ENCODE assay signal across 20 cellular contexts in genomic region chr15:72288291-72288690, GRCh38. TPM values are rescaled to one million over a fixed set of nuclear protein-coding genes. Genes with fewer than 3 reads are reported as not detected.
DNase-seq lines count a peak whose midpoint lies in the region; ATAC-seq and FAIRE-seq lines count a peak whose summit lies in the region.
"Had no signal": no experiment of that assay in that cellular context is flagged by ENCODE, and none has a peak within 500 bp of the region (broad histone marks: within the 10 kb centered on the region; RNA-seq: fewer than 3 reads in every experiment).

No MANE protein-coding gene starts in this region.

- H2AFZ ChIP-seq in neuronal stem cell (ENCODE audit: low read length): peak overlapping the region; percentile 36

- no peak overlapping the region for H3K9ac ChIP-seq in neuronal stem cell (ENCODE audit: low read depth, low read length, poor library complexity)

- peak; percentile 13 for DNase-seq in H7
- no peak for DNase-seq in HTR-8/SVneo (ENCODE audit: insufficient read length, low spot score)
- DNase-seq in left kidney (ENCODE audit: low read depth, low spot score): peak; percentile 50
- no peak for DNase-seq in neuronal stem cell (ENCODE audit: low spot score)
- DNase-seq in posterior vena cava (ENCODE audit: low spot score): no peak
- DNase-seq: C1 segment of cervical spinal cord; Calu3; CD4-positive, alpha-beta memory T cell; COR-L47; DMS53; DMS79 treated with DMSO at 0.1 percent for 48 hours; GF-D8; GOT3; HCEC 1CT had no signal

- H4K91ac ChIP-seq in neuronal stem cell (ENCODE audit: low read depth, low read length, poor library complexity): no peak overlapping the region

- H3K18ac ChIP-seq in neuronal stem cell (ENCODE audit: low read length): no peak overlapping the region

- no peaks in the 10 kb centered on the region for H3K9me3 ChIP-seq in neuronal stem cell (replicated peaks in 1 of 2; ENCODE audit: control insufficient read depth in 2 of 2, insufficient read depth in 1 of 2, low read depth in 1 of 2, low read length in 2 of 2)

- no peaks in the 10 kb centered on the region for H3K4me1 ChIP-seq in neuronal stem cell (ENCODE audit: control insufficient read depth in 2 of 2, insufficient read depth in 1 of 2, low read depth in 1 of 2, low read length in 2 of 2)

- H3K4ac ChIP-seq in neuronal stem cell (ENCODE audit: low read length): no peak overlapping the region

- peaks cover 2% of the 10 kb centered on the region for H3K79me1 ChIP-seq in neuronal stem cell (ENCODE audit: low read depth, low read length)

- no peak overlapping the region for H2BK120ac ChIP-seq in neuronal stem cell (ENCODE audit: low read depth, low read length)

- no peak overlapping the region for H3K4me2 ChIP-seq in neuronal stem cell (ENCODE audit: insufficient read depth, low read length, poor library complexity, severe bottlenecking)

- FAIRE-seq in HTR-8/SVneo (lab: Jason Lieb, UNC): peak; percentile 20
- FAIRE-seq: GM12892, GM19239, H54 had no signal

- H3K23ac ChIP-seq in neuronal stem cell (ENCODE audit: low read depth, low read length, poor library complexity): peak overlapping the region; percentile 4

- no peak for ATAC-seq in GM21529 (IDR thresholded peaks at IDR 0.05; ENCODE audit: unreplicated experiment)

- no peak overlapping the region for H2BK15ac ChIP-seq in neuronal stem cell (ENCODE audit: low read length)

- no peak overlapping the region for H3K4me3 ChIP-seq in H7 (ENCODE audit: insufficient read depth, low read depth, low read length)
- no peak overlapping the region for H3K4me3 ChIP-seq in neuronal stem cell (ENCODE audit: low read length in 2 of 2)

- H4K8ac ChIP-seq in neuronal stem cell (ENCODE audit: low read depth, low read length): no peak overlapping the region

- no peak overlapping the region for H2BK5ac ChIP-seq in neuronal stem cell (ENCODE audit: low read length)

- intact Hi-C loops in posterior vena cava (cut with DNase I): no loop called here

- no CpG with 5 or more reads among the region's 6 CpGs for WGBS in neuronal stem cell (ENCODE audit: extremely low coverage in 2 of 2, insufficient read length in 2 of 2, insufficient replicate concordance in 1 of 2), 2 donors

- no peak overlapping the region for H2AK5ac ChIP-seq in neuronal stem cell (ENCODE audit: low read depth, low read length)

- H2BK12ac ChIP-seq in neuronal stem cell (ENCODE audit: low read length): no peak overlapping the region

- no peaks in the 10 kb centered on the region; the same call in 1 of the 2 replicates for H3K27me3 ChIP-seq in H7 (ENCODE audit: control insufficient read depth, insufficient read depth, low read length)
- peaks cover 0 to 31% (median 2%) of the 10 kb centered on the region in 3 experiments for H3K27me3 ChIP-seq in neuronal stem cell (ENCODE audit: control insufficient read depth in 3 of 3, insufficient read depth in 3 of 3, low read depth in 1 of 3, low read length in 3 of 3)

- no peak overlapping the region for H3K27ac ChIP-seq in neuronal stem cell (replicated peaks; ENCODE audit: low read length)

- H3K14ac ChIP-seq in neuronal stem cell (ENCODE audit: low read length): no peak overlapping the region

- no peaks in the 10 kb centered on the region for H3K36me3 ChIP-seq in H7 (replicated peaks; ENCODE audit: control insufficient read depth, insufficient read depth, low read length)
- no peaks in the 10 kb centered on the region for H3K36me3 ChIP-seq in neuronal stem cell (replicated peaks in 1 of 2; ENCODE audit: control insufficient read depth in 2 of 2, insufficient read depth in 2 of 2, low read length in 2 of 2)

RNA-seq across cellular contexts. Expression of gene PARP6, which starts 15.9 kb away (rescaled TPM):
- total RNA-seq in H7 (2014; rRNA removed; shearing (Covaris generic)): 24.8 and 28.8 TPM in 2 replicates
- polyA plus RNA-seq in neuronal stem cell (2013, experiment 1 of 2): 38.0 TPM
- 39.5 TPM for polyA plus RNA-seq in neuronal stem cell (2013, experiment 2 of 2)
- 10 to 100 TPM; 37.6 to 57.0 TPM for total RNA-seq in posterior vena cava

RNA-seq across cellular contexts. Expression of gene CELF6, which starts 31.7 kb away (rescaled TPM):
- total RNA-seq in H7 (2014; rRNA removed; shearing (Covaris generic)): 0.21 TPM in 1 of 2 replicates, not detected in the other
- 0.38 TPM for polyA plus RNA-seq in neuronal stem cell (2013, experiment 1 of 2)
- polyA plus RNA-seq in neuronal stem cell (2013, experiment 2 of 2): 0.21 TPM
- total RNA-seq in posterior vena cava: 1 to 10 TPM in 1 of 2 donors, under 1 TPM in 1; 0.76 to 1.6 TPM
- total RNA-seq: A172, A673 had no signal
- polyA plus RNA-seq: CD4-positive, alpha-beta memory T cell had no signal

RNA-seq across cellular contexts. Expression of gene PKM, which starts 57.3 kb away (rescaled TPM):
- total RNA-seq in H7 (2014; rRNA removed; shearing (Covaris generic)): 942 and 1,007 TPM in 2 replicates
- 356 TPM for polyA plus RNA-seq in neuronal stem cell (2013, experiment 1 of 2)
- polyA plus RNA-seq in neuronal stem cell (2013, experiment 2 of 2): 349 TPM
- 100 to 1,000 TPM; 554 to 783 TPM for total RNA-seq in posterior vena cava

Comparison
In these comparisons a context has a peak if more than half of its experiments do, and no peak if none do; other contexts are left out.
1. DNase-seq: peak in H7 (single experiment) and left kidney (single experiment); none in HTR-8/SVneo (single experiment), neuronal stem cell (single experiment) and posterior vena cava (single experiment).